Comparison of ENCODE assay signal across 34 cellular contexts in the genomic region with DNA sequence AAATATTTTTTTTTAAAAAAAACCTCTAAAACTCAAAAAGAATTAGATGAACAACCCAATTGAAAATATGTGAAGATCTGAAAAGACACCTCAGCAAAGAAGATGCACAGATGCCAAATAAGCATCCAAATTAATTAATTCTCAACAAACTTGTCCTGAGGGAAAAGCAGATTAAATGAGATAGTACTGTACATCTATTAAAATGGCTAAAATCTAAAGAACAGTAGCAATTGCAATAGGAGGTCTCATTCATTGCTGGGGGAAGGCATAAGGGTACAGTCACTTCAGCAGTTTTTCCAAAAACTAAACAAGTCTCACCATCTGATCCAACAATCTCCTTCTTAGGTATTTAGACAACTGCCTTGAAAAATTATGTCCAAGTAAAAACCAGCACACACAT. TPM values are rescaled to one million over a fixed set of nuclear protein-coding genes. Genes with fewer than 3 reads are reported as not detected.
"Had no signal": no experiment of that assay in that cellular context is flagged by ENCODE, and none has a peak within 500 bp of the region (broad histone marks: within the 10 kb centered on the region; RNA-seq: fewer than 3 reads in every experiment).

No MANE protein-coding gene starts in this region.

- H3K4me1 ChIP-seq: adrenal gland, breast epithelium had no signal

- H3K27ac Mint-ChIP-seq: activated B cell treated with CpG ODN at 0.5 μM for 24 hours; activated CD4-positive, alpha-beta memory T cell treated with anti-CD3 and anti-CD28 coated beads for 36 hours; activated CD4-positive, alpha-beta T cell treated with anti-CD3 and anti-CD28 coated beads, Interleukin-2, amount 10 ng/mL, durations not matched to agents 24 days and 14 days; activated CD8-positive, alpha-beta T cell treated with anti-CD3 and anti-CD28 coated beads for 36 hours; activated naive CD4-positive, alpha-beta T cell treated with anti-CD3 and anti-CD28 coated beads for 36 hours; activated naive CD4-positive, alpha-beta T cell treated with anti-CD3 and anti-CD28 coated beads, Interleukin-2, amount 50 U/mL, for 72 hours; activated naive CD8-positive, alpha-beta T cell treated with anti-CD3 and anti-CD28 coated beads for 36 hours; activated T-cell treated with anti-CD3 and anti-CD28 coated beads, Interleukin-2, amount 50 U/mL, for 72 hours; activated T-helper 1 cell treated with anti-CD3 and anti-CD28 coated beads, Interleukin-12 subunit alpha, Interleukin-12 subunit beta, Interleukin-2, Interleukin-4 antibody, amounts not matched to agents 30 ng/mL and 10 ng/mL and 1 ng/mL, durations not matched to agents 14 hours and 24 hours and 36 hours; activated T-helper 17 cell treated with anti-CD3 and anti-CD28 coated beads, Interleukin-2, amount 50 U/mL, for 72 hours; T-helper 2 cell treated with Interferon-gamma antibody and Interleukin-4, amounts not matched to agents 5 μg/mL and 100 μg/mL, for 36 hours had no signal

- H3K4me3 Mint-ChIP-seq: activated B cell treated with CpG ODN at 0.5 μM for 24 hours; activated CD4-positive, alpha-beta memory T cell treated with anti-CD3 and anti-CD28 coated beads for 36 hours; activated CD4-positive, alpha-beta T cell treated with anti-CD3 and anti-CD28 coated beads, Interleukin-2, amount 10 ng/mL, durations not matched to agents 24 days and 14 days; activated CD8-positive, alpha-beta T cell treated with anti-CD3 and anti-CD28 coated beads for 36 hours; activated naive CD4-positive, alpha-beta T cell treated with anti-CD3 and anti-CD28 coated beads for 36 hours; activated naive CD8-positive, alpha-beta T cell treated with anti-CD3 and anti-CD28 coated beads for 36 hours; activated T-cell treated with anti-CD3 and anti-CD28 coated beads, Interleukin-2, amount 50 U/mL, for 4 hours; activated T-cell treated with anti-CD3 and anti-CD28 coated beads, Interleukin-2, amount 50 U/mL, for 72 hours; activated T-helper 1 cell treated with anti-CD3 and anti-CD28 coated beads, Interleukin-12 subunit alpha, Interleukin-12 subunit beta, Interleukin-2, Interleukin-4 antibody, amounts not matched to agents 30 ng/mL and 10 ng/mL and 1 ng/mL, durations not matched to agents 14 hours and 24 hours and 36 hours; activated T-helper 17 cell treated with anti-CD3 and anti-CD28 coated beads, Interleukin-2, amount 50 U/mL, for 72 hours; T-helper 2 cell treated with Interferon-gamma antibody and Interleukin-4, amounts not matched to agents 5 μg/mL and 100 μg/mL, for 36 hours had no signal

- H3K4me3 ChIP-seq: adrenal gland, body of pancreas, breast epithelium had no signal

- H3K9me3 ChIP-seq: adrenal gland, body of pancreas, breast epithelium had no signal

- H3K9me3 Mint-ChIP-seq: activated B cell treated with CpG ODN at 0.5 μM for 24 hours; activated CD4-positive, alpha-beta memory T cell treated with anti-CD3 and anti-CD28 coated beads for 36 hours; activated CD4-positive, alpha-beta T cell treated with anti-CD3 and anti-CD28 coated beads, Interleukin-2, amount 10 ng/mL, durations not matched to agents 24 days and 14 days; activated CD8-positive, alpha-beta T cell treated with anti-CD3 and anti-CD28 coated beads for 36 hours; activated naive CD4-positive, alpha-beta T cell treated with anti-CD3 and anti-CD28 coated beads for 36 hours; activated naive CD4-positive, alpha-beta T cell treated with anti-CD3 and anti-CD28 coated beads, Interleukin-2, amount 50 U/mL, for 72 hours; activated naive CD8-positive, alpha-beta T cell treated with anti-CD3 and anti-CD28 coated beads for 36 hours; activated T-cell treated with anti-CD3 and anti-CD28 coated beads, Interleukin-2, amount 50 U/mL, for 4 hours; activated T-cell treated with anti-CD3 and anti-CD28 coated beads, Interleukin-2, amount 50 U/mL, for 72 hours; activated T-helper 1 cell treated with anti-CD3 and anti-CD28 coated beads, Interleukin-12 subunit alpha, Interleukin-12 subunit beta, Interleukin-2, Interleukin-4 antibody, amounts not matched to agents 30 ng/mL and 10 ng/mL and 1 ng/mL, durations not matched to agents 14 hours and 24 hours and 36 hours; activated T-helper 17 cell treated with anti-CD3 and anti-CD28 coated beads, Interleukin-2, amount 50 U/mL, for 72 hours; T-helper 2 cell treated with Interferon-gamma antibody and Interleukin-4, amounts not matched to agents 5 μg/mL and 100 μg/mL, for 36 hours had no signal

- H3K36me3 Mint-ChIP-seq: activated CD4-positive, alpha-beta memory T cell treated with anti-CD3 and anti-CD28 coated beads for 36 hours; activated naive CD4-positive, alpha-beta T cell treated with anti-CD3 and anti-CD28 coated beads, Interleukin-2, amount 50 U/mL, for 72 hours; activated naive CD8-positive, alpha-beta T cell treated with anti-CD3 and anti-CD28 coated beads for 36 hours had no signal

- DNase-seq: activated B cell treated with CpG ODN at 0.5 μM for 24 hours; activated CD4-positive, alpha-beta memory T cell treated with anti-CD3 and anti-CD28 coated beads for 36 hours; activated CD4-positive, alpha-beta T cell treated with anti-CD3 and anti-CD28 coated beads for 4 hours; activated CD4-positive, alpha-beta T cell treated with anti-CD3 and anti-CD28 coated beads, Interleukin-2, amount 10 ng/mL, durations not matched to agents 24 days and 14 days; activated CD4-positive, alpha-beta T cell treated with anti-CD3 and anti-CD28 coated beads, Interleukin-2, amount 50 U/mL, for 1 hour; activated CD4-positive, alpha-beta T cell treated with anti-CD3 and anti-CD28 coated beads, Interleukin-2, amount 50 U/mL, for 4 hours; activated CD4-positive, CD25-positive, alpha-beta regulatory T cell treated with anti-CD3 and anti-CD28 coated beads, Interleukin-2, amount 50 U/mL, for 72 hours; activated CD8-positive, alpha-beta memory T cell treated with anti-CD3 and anti-CD28 coated beads, Interleukin-2, amount 50 U/mL, for 4 hours; activated CD8-positive, alpha-beta T cell treated with anti-CD3 and anti-CD28 coated beads for 36 hours; activated effector memory CD4-positive, alpha-beta T cell treated with anti-CD3 and anti-CD28 coated beads, Interleukin-2, amount 50 U/mL, for 16 hours; activated gamma-delta T cell treated with Interleukin-2 at 50 U/mL for 16 hours; activated naive CD4-positive, alpha-beta T cell; activated naive CD4-positive, alpha-beta T cell treated with anti-CD3 and anti-CD28 coated beads for 36 hours; activated naive CD4-positive, alpha-beta T cell treated with anti-CD3 and anti-CD28 coated beads, Interleukin-2, amount 50 U/mL, for 16 hours; activated naive CD8-positive, alpha-beta T cell treated with anti-CD3 and anti-CD28 coated beads for 36 hours; activated T-cell treated with anti-CD3 and anti-CD28 coated beads for 4 hours; activated T-cell treated with anti-CD3 and anti-CD28 coated beads, Interleukin-2, amount 50 U/mL, for 1 hour; activated T-cell treated with anti-CD3 and anti-CD28 coated beads, Interleukin-2, amount 50 U/mL, for 4 hours; activated T-cell treated with anti-CD3 and anti-CD28 coated beads, Interleukin-2, amount 50 U/mL, for 72 hours; adrenal gland; amniotic stem cell; aorta; body of pancreas; brain microvascular endothelial cell; central memory CD4-positive, alpha-beta T cell; T-helper 2 cell; T-helper 9 cell had no signal

- H3K36me3 ChIP-seq: adrenal gland, brain microvascular endothelial cell, breast epithelium had no signal

- H3K27me3 ChIP-seq: body of pancreas, breast epithelium had no signal

- ATAC-seq: activated CD8-positive, alpha-beta T cell treated with anti-CD3 and anti-CD28 coated beads for 36 hours; activated naive CD4-positive, alpha-beta T cell treated with anti-CD3 and anti-CD28 coated beads, Interleukin-2, amount 50 U/mL, for 72 hours; activated T-cell treated with anti-CD3 and anti-CD28 coated beads, Interleukin-2, amount 50 U/mL, for 4 hours; activated T-cell treated with anti-CD3 and anti-CD28 coated beads, Interleukin-2, amount 50 U/mL, for 72 hours; activated T-helper 17 cell treated with anti-CD3 and anti-CD28 coated beads, Interleukin-2, amount 50 U/mL, for 72 hours; body of pancreas had no signal

- H3K4me1 Mint-ChIP-seq: activated T-helper 17 cell treated with anti-CD3 and anti-CD28 coated beads, Interleukin-2, amount 50 U/mL, for 72 hours had no signal

- H3K27ac ChIP-seq: adrenal gland, body of pancreas, brain microvascular endothelial cell, breast epithelium, VCaP had no signal

RNA-seq across cellular contexts. Expression of a gene that starts 22.0 kb away (rescaled TPM):
- total RNA-seq: activated CD8-positive, alpha-beta memory T cell treated with anti-CD3 and anti-CD28 coated beads for 36 hours; activated naive CD8-positive, alpha-beta T cell treated with anti-CD3 and anti-CD28 coated beads for 36 hours had no signal
